ENCODE assay signal across 32 cellular contexts in genomic region chr5:149969181-149969950, GRCh38. TPM values are rescaled to one million over a fixed set of nuclear protein-coding genes. Genes with fewer than 3 reads are reported as not detected.
"Had no signal": no experiment of that assay in that cellular context is flagged by ENCODE, and none has a peak within 500 bp of the region (broad histone marks: within the 10 kb centered on the region; RNA-seq: fewer than 3 reads in every experiment).

No MANE protein-coding gene starts in this region.

- H3K4me2 ChIP-seq: neural progenitor cell had no signal

- H3K9me3 ChIP-seq: colonic mucosa, esophagus muscularis mucosa, left lung, mucosa of descending colon, prostate gland, right atrium auricular region, stomach, testis, tibial artery, upper lobe of left lung, uterus had no signal

- H3K27me3 ChIP-seq: colonic mucosa, esophagus muscularis mucosa, left lung, neural progenitor cell, right atrium auricular region, stomach, testis, tibial artery, upper lobe of left lung, uterus had no signal

- H3K4me3 ChIP-seq: colonic mucosa, esophagus muscularis mucosa, left lung, mucosa of descending colon, neural progenitor cell, prostate gland, right atrium auricular region, stomach, testis, tibial artery, upper lobe of left lung, uterus had no signal

- H3K27ac Mint-ChIP-seq: dendritic cell treated with granulocyte-macrophage colony-stimulating factor and Interleukin-4, amounts not matched to agents 40 ng/mL and 50 ng/mL, for 4 days; mesothelial cell of epicardium; nephron; neural progenitor cell; stimulated activated effector memory CD8-positive, alpha-beta T cell treated with anti-CD3 and anti-CD28 coated beads, Interleukin-12 subunit alpha, Interleukin-12 subunit beta, amount 100 ng/mL, for 72 hours had no signal

- H3K36me3 Mint-ChIP-seq: mesothelial cell of epicardium; neural progenitor cell; stimulated activated effector memory CD8-positive, alpha-beta T cell treated with anti-CD3 and anti-CD28 coated beads, Interleukin-12 subunit alpha, Interleukin-12 subunit beta, amount 100 ng/mL, for 72 hours had no signal

- DNase-seq: colonic mucosa; effector memory CD4-positive, alpha-beta T cell; foreskin melanocyte; hypothalamus; kidney; left lung; mesenchymal stem cell; mucosa of descending colon; naive B cell; stimulated activated CD4-positive, alpha-beta T cell treated with anti-CD3 and anti-CD28 coated beads, Interleukin-2, amount 100 ng/mL, for 24 hours; stimulated activated CD4-positive, alpha-beta T cell treated with anti-CD3 and anti-CD28 coated beads, Interleukin-4, amount 100 ng/mL, for 24 hours; stimulated activated naive CD4-positive, alpha-beta T cell treated with Interleukin-2 at 50 U/mL for 16 hours; stomach; testis; tibial artery; upper lobe of left lung; uterus had no signal

- H3K27me3 Mint-ChIP-seq: dendritic cell treated with granulocyte-macrophage colony-stimulating factor and Interleukin-4, amounts not matched to agents 40 ng/mL and 50 ng/mL, for 4 days; naive B cell had no signal

- H3K4me3 Mint-ChIP-seq: dendritic cell treated with granulocyte-macrophage colony-stimulating factor and Interleukin-4, amounts not matched to agents 40 ng/mL and 50 ng/mL, for 4 days; mesothelial cell of epicardium; naive B cell; nephron; neural progenitor cell; stimulated activated effector memory CD8-positive, alpha-beta T cell treated with anti-CD3 and anti-CD28 coated beads, Interleukin-12 subunit alpha, Interleukin-12 subunit beta, amount 100 ng/mL, for 72 hours had no signal

- H3K9me3 Mint-ChIP-seq: dendritic cell treated with granulocyte-macrophage colony-stimulating factor and Interleukin-4, amounts not matched to agents 40 ng/mL and 50 ng/mL, for 4 days; mesothelial cell of epicardium; naive B cell; nephron; neural progenitor cell; stimulated activated effector memory CD8-positive, alpha-beta T cell treated with anti-CD3 and anti-CD28 coated beads, Interleukin-12 subunit alpha, Interleukin-12 subunit beta, amount 100 ng/mL, for 72 hours had no signal

- H3K4me1 ChIP-seq: colonic mucosa, esophagus muscularis mucosa, left lung, neural progenitor cell, prostate gland, right atrium auricular region, stomach, tibial artery, upper lobe of left lung, uterus had no signal

- FAIRE-seq: endothelial cell of umbilical vein, kidney had no signal

- H3K27ac ChIP-seq: colonic mucosa, esophagus muscularis mucosa, left lung, neural progenitor cell, parathyroid adenoma, prostate gland, right atrium auricular region, stomach, testis, tibial artery, upper lobe of left lung, uterus had no signal

- ATAC-seq: left lung; mucosa of descending colon; sciatic nerve; stimulated activated effector memory CD8-positive, alpha-beta T cell treated with anti-CD3 and anti-CD28 coated beads, Interleukin-12 subunit alpha, Interleukin-12 subunit beta, amount 100 ng/mL, for 72 hours had no signal

- H3K9ac ChIP-seq: neural progenitor cell, parathyroid adenoma had no signal

- H3K36me3 ChIP-seq: colonic mucosa, esophagus muscularis mucosa, left lung, neural progenitor cell, prostate gland, right atrium auricular region, tibial artery, upper lobe of left lung, uterus had no signal

- H3K4me1 Mint-ChIP-seq: mesothelial cell of epicardium, nephron, neural progenitor cell had no signal

- H2AFZ ChIP-seq: neural progenitor cell, parathyroid adenoma had no signal

RNA-seq across cellular contexts. Expression of gene PDE6A, which starts 24.8 kb away (rescaled TPM):
- total RNA-seq: endothelial cell of umbilical vein, epithelial cell of proximal tubule, esophagus muscularis mucosa, left lung, lung microvascular endothelial cell, sciatic nerve, subcutaneous adipose tissue, upper lobe of left lung had no signal
- polyA plus RNA-seq: endothelial cell of umbilical vein, fibroblast of lung had no signal
